ENCODE assay signal across 8 cellular contexts in genomic region chr7:123534383-123535260, GRCh38. TPM values are rescaled to one million over a fixed set of nuclear protein-coding genes. Genes with fewer than 3 reads are reported as not detected.
A peak's percentile ranks its signal among the peaks of the same experiment; 100 is the strongest.
DNase-seq lines count a peak whose midpoint lies in the region; ATAC-seq, FAIRE-seq and TF ChIP-seq lines count a peak whose summit lies in the region.

Gene IQUB, minus strand, starts transcription at chr7:123534595. Its CDS starts 22,255 bp downstream, at chr7:123512340.

- no peaks in the 10 kb centered on the region for H3K9me3 ChIP-seq in OCI-LY3 (ENCODE audit: insufficient read depth, low read length)
- no peaks in the 10 kb centered on the region for H3K9me3 ChIP-seq in mucosa of descending colon

- intact Hi-C loops in mucosa of descending colon (cut with DNase I, micrococcal nuclease) = loop anchor here in 1 of 2 donors (5.0 kb wide), 1 partner anchor 42 kb away; no protein-coding TSS in a partner anchor

- no peak for FAIRE-seq in D721Med (lab: Jason Lieb, UNC)

- peak within 1 kb of the TSS; percentile 73 for H3K4me2 ChIP-seq in OCI-LY3 (ENCODE audit: low read length)

- no peaks in the 10 kb centered on the region for H3K27me3 ChIP-seq in OCI-LY3 (ENCODE audit: low read depth, low read length)

- DNase-seq in D721Med (ENCODE audit: insufficient read length, low spot score) (peak; percentile 85), HuH-7.5 (ENCODE audit: low spot score) (peak; percentile 94), activated T-cell treated with anti-CD3 and anti-CD28 coated beads for 4 hours (peak; percentile 96), epithelial cell of prostate (ENCODE audit: low read depth, low spot score) (peak; percentile 81), mucosa of descending colon (peak; percentile 98 to 100 (median 99))
- DNase-seq in stimulated activated CD8-positive, alpha-beta memory T cell treated with anti-CD3 and anti-CD28 coated beads, Interleukin-4, amount 100 ng/mL, for 1 hour (ENCODE audit: low read depth in 2 of 2, low spot score in 1 of 2) = peak; percentile 92 to 96

- no peaks in the 10 kb centered on the region for H4K20me1 ChIP-seq in OCI-LY3 (ENCODE audit: insufficient read depth, low read length)

- TF ChIP-seq CTCF in D721Med (IDR thresholded peaks at IDR 0.05; ENCODE audit: insufficient read depth, missing control alignments) (no peak), OCI-LY3 (IDR thresholded peaks at IDR 0.05; ENCODE audit: low read depth, low read length) (no peak), mucosa of descending colon (IDR thresholded peaks at IDR 0.05) (no peak)

- ATAC-seq in GM21526 (IDR thresholded peaks at IDR 0.05; ENCODE audit: low FRiP score, unreplicated experiment) (peak; percentile 80), mucosa of descending colon (peak; percentile 96)

- H3K36me3 ChIP-seq in OCI-LY3 (replicated peaks; ENCODE audit: low read depth, low read length) = peaks cover 3% of the 10 kb centered on the region
- no peaks in the 10 kb centered on the region for H3K36me3 ChIP-seq in mucosa of descending colon (ENCODE audit: low read depth)

- H3K4me1 ChIP-seq in OCI-LY3 (ENCODE audit: low read length) (peaks cover 22% of the 10 kb centered on the region), mucosa of descending colon (ENCODE audit: low read depth) (peaks cover 12% of the 10 kb centered on the region)

- H3K4me3 ChIP-seq in OCI-LY3 (ENCODE audit: low read length) = peak within 1 kb of the TSS; percentile 81
- peak within 1 kb of the TSS; percentile 22 for H3K4me3 ChIP-seq in mucosa of descending colon

- peak within 1 kb of the TSS; percentile 54 for H3K27ac ChIP-seq in OCI-LY3 (ENCODE audit: low read length)
- H3K27ac ChIP-seq in epithelial cell of prostate = peak within 1 kb of the TSS; percentile 73

- peak within 1 kb of the TSS; percentile 72 for H3K9ac ChIP-seq in OCI-LY3 (ENCODE audit: low read length)

- H3K79me2 ChIP-seq in OCI-LY3 (ENCODE audit: low read length) = no peaks in the 10 kb centered on the region

- H2AFZ ChIP-seq in OCI-LY3 (ENCODE audit: low read depth, low read length) = peak within 1 kb of the TSS; percentile 92

RNA-seq across cellular contexts. Expression of gene IQUB, which starts in this region (rescaled TPM):
- total RNA-seq in mucosa of descending colon = under 1 TPM in 2 of 3 donors, not detected in 1; 0.26 to 0.41 TPM

Comparison
In these comparisons a context has a peak if more than half of its experiments do, and no peak if none do; other contexts are left out.
1. Peak in every context shown above with its lines: DNase-seq, ATAC-seq, H3K4me3 ChIP-seq and H3K27ac ChIP-seq.
2. Peak in DNase-seq, ATAC-seq and H3K4me3 ChIP-seq in mucosa of descending colon; RNA of the gene not detected or under 1 TPM.